ENCODE assay signal across 12 cellular contexts in genomic region chr21:25569711-25570110, GRCh38. TPM values are rescaled to one million over a fixed set of nuclear protein-coding genes. Genes with fewer than 3 reads are reported as not detected.
A peak's percentile ranks its signal among the peaks of the same experiment; 100 is the strongest.
DNase-seq lines count a peak whose midpoint lies in the region; ATAC-seq and TF ChIP-seq lines count a peak whose summit lies in the region.
"Had no signal": no experiment of that assay in that cellular context is flagged by ENCODE, and none has a peak within 500 bp of the region (broad histone marks: within the 10 kb centered on the region; RNA-seq: fewer than 3 reads in every experiment).

No MANE protein-coding gene starts in this region.

- ATAC-seq in stimulated activated naive CD8-positive, alpha-beta T cell treated with anti-CD3 and anti-CD28 coated beads, Interleukin-15, Interleukin-2, amounts not matched to agents 100 U/mL and 50 U/mL, for 24 hours: no peak
- ATAC-seq in activated naive CD8-positive, alpha-beta T cell treated with anti-CD3 and anti-CD28 coated beads, Interleukin-2, amount 10 ng/mL, durations not matched to agents 7 days and 5 days (ENCODE audit: low read depth): no peak
- no peak for ATAC-seq in stimulated activated naive CD8-positive, alpha-beta T cell treated with anti-CD3 and anti-CD28 coated beads, Interleukin-15, amount 100 ng/mL, for 72 hours
- ATAC-seq in GM21447 (IDR thresholded peaks at IDR 0.05; ENCODE audit: unreplicated experiment): no peak
- ATAC-seq: foreskin keratinocyte had no signal

- POLR2A ChIA-PET in activated naive CD8-positive, alpha-beta T cell treated with anti-CD3 and anti-CD28 coated beads, Interleukin-2, amount 10 ng/mL, durations not matched to agents 7 days and 5 days (lab: Charles Lee): no interaction called here

- peak overlapping the region; percentile 100 for H3K27ac Mint-ChIP-seq in stimulated activated naive CD8-positive, alpha-beta T cell treated with anti-CD3 and anti-CD28 coated beads, Interleukin-15, Interleukin-2, amounts not matched to agents 100 ng/mL and 50 ng/mL, for 24 hours
- H3K27ac Mint-ChIP-seq in IgD-negative memory B cell: peak overlapping the region; percentile 11 to 84 (median 33)
- H3K27ac Mint-ChIP-seq in activated naive CD8-positive, alpha-beta T cell treated with anti-CD3 and anti-CD28 coated beads, Interleukin-2, amount 10 ng/mL, durations not matched to agents 7 days and 5 days: peak overlapping the region; percentile 53
- H3K27ac Mint-ChIP-seq in stimulated activated naive CD8-positive, alpha-beta T cell treated with anti-CD3 and anti-CD28 coated beads, Interleukin-15, amount 100 ng/mL, for 72 hours: peak overlapping the region; percentile 0 to 36
- H3K27ac Mint-ChIP-seq in mesothelial cell of epicardium: no peak overlapping the region
- H3K27ac Mint-ChIP-seq: H9 had no signal

- H3K4me1 Mint-ChIP-seq in stimulated activated naive CD8-positive, alpha-beta T cell treated with anti-CD3 and anti-CD28 coated beads, Interleukin-15, Interleukin-2, amounts not matched to agents 100 ng/mL and 50 ng/mL, for 24 hours (ENCODE audit: low read depth): peaks cover 82% of the 10 kb centered on the region
- H3K4me1 Mint-ChIP-seq in IgD-negative memory B cell (peaks cover 63 to 72% (median 65%) of the 10 kb centered on the region in 3 donors), mesothelial cell of epicardium (peaks cover 17% of the 10 kb centered on the region)
- peaks cover 62% of the 10 kb centered on the region for H3K4me1 Mint-ChIP-seq in activated naive CD8-positive, alpha-beta T cell treated with anti-CD3 and anti-CD28 coated beads, Interleukin-2, amount 10 ng/mL, durations not matched to agents 7 days and 5 days
- peaks cover 51% of the 10 kb centered on the region for H3K4me1 Mint-ChIP-seq in stimulated activated naive CD8-positive, alpha-beta T cell treated with anti-CD3 and anti-CD28 coated beads, Interleukin-15, amount 100 ng/mL, for 72 hours

- no peaks in the 10 kb centered on the region for H3K27me3 Mint-ChIP-seq in stimulated activated naive CD8-positive, alpha-beta T cell treated with anti-CD3 and anti-CD28 coated beads, Interleukin-15, Interleukin-2, amounts not matched to agents 100 ng/mL and 50 ng/mL, for 24 hours
- H3K27me3 Mint-ChIP-seq in IgD-negative memory B cell (no peaks in the 10 kb centered on the region), mesothelial cell of epicardium (ENCODE audit: low read depth) (no peaks in the 10 kb centered on the region)
- no peaks in the 10 kb centered on the region for H3K27me3 Mint-ChIP-seq in activated naive CD8-positive, alpha-beta T cell treated with anti-CD3 and anti-CD28 coated beads, Interleukin-2, amount 10 ng/mL, durations not matched to agents 7 days and 5 days
- H3K27me3 Mint-ChIP-seq in stimulated activated naive CD8-positive, alpha-beta T cell treated with anti-CD3 and anti-CD28 coated beads, Interleukin-15, amount 100 ng/mL, for 72 hours: no peaks in the 10 kb centered on the region

- peaks cover 98% of the 10 kb centered on the region for H3K36me3 Mint-ChIP-seq in stimulated activated naive CD8-positive, alpha-beta T cell treated with anti-CD3 and anti-CD28 coated beads, Interleukin-15, Interleukin-2, amounts not matched to agents 100 ng/mL and 50 ng/mL, for 24 hours (ENCODE audit: low read depth)
- H3K36me3 Mint-ChIP-seq in IgD-negative memory B cell (no peaks in the 10 kb centered on the region), mesothelial cell of epicardium (peaks cover 8% of the 10 kb centered on the region)
- peaks cover 31% of the 10 kb centered on the region for H3K36me3 Mint-ChIP-seq in activated naive CD8-positive, alpha-beta T cell treated with anti-CD3 and anti-CD28 coated beads, Interleukin-2, amount 10 ng/mL, durations not matched to agents 7 days and 5 days

- no peak for DNase-seq in stimulated activated naive CD8-positive, alpha-beta T cell treated with anti-CD3 and anti-CD28 coated beads, Interleukin-15, Interleukin-2, amounts not matched to agents 100 U/mL and 50 U/mL, for 24 hours
- DNase-seq in activated naive CD8-positive, alpha-beta T cell treated with anti-CD3 and anti-CD28 coated beads, Interleukin-2, amount 10 ng/mL, durations not matched to agents 7 days and 5 days: no peak
- no peak for DNase-seq in stimulated activated naive CD8-positive, alpha-beta T cell treated with anti-CD3 and anti-CD28 coated beads, Interleukin-15, amount 100 ng/mL, for 72 hours
- DNase-seq in activated gamma-delta T cell (lab: John Stamatoyannopoulos, UW) (no peak), mesothelial cell of epicardium (ENCODE audit: low spot score in 2 of 2, unreplicated experiment in 2 of 2) (no peak)
- DNase-seq: foreskin keratinocyte, H9, NCI-H1417 treated with DMSO at 0.1 percent for 48 hours, transverse colon had no signal

- H3K9me3 Mint-ChIP-seq in stimulated activated naive CD8-positive, alpha-beta T cell treated with anti-CD3 and anti-CD28 coated beads, Interleukin-15, Interleukin-2, amounts not matched to agents 100 ng/mL and 50 ng/mL, for 24 hours: no peaks in the 10 kb centered on the region
- H3K9me3 Mint-ChIP-seq in IgD-negative memory B cell: no peaks in the 10 kb centered on the region
- no peaks in the 10 kb centered on the region for H3K9me3 Mint-ChIP-seq in activated naive CD8-positive, alpha-beta T cell treated with anti-CD3 and anti-CD28 coated beads, Interleukin-2, amount 10 ng/mL, durations not matched to agents 7 days and 5 days
- H3K9me3 Mint-ChIP-seq in stimulated activated naive CD8-positive, alpha-beta T cell treated with anti-CD3 and anti-CD28 coated beads, Interleukin-15, amount 100 ng/mL, for 72 hours: no peaks in the 10 kb centered on the region
- H3K9me3 Mint-ChIP-seq in mesothelial cell of epicardium: no peaks in the 10 kb centered on the region
- H3K9me3 Mint-ChIP-seq: H9 had no signal

- peak overlapping the region; percentile 90 for H3K4me3 Mint-ChIP-seq in stimulated activated naive CD8-positive, alpha-beta T cell treated with anti-CD3 and anti-CD28 coated beads, Interleukin-15, Interleukin-2, amounts not matched to agents 100 ng/mL and 50 ng/mL, for 24 hours
- H3K4me3 Mint-ChIP-seq in IgD-negative memory B cell (peak overlapping the region; percentile 30 to 89 (median 66)), mesothelial cell of epicardium (no peak overlapping the region)
- H3K4me3 Mint-ChIP-seq in activated naive CD8-positive, alpha-beta T cell treated with anti-CD3 and anti-CD28 coated beads, Interleukin-2, amount 10 ng/mL, durations not matched to agents 7 days and 5 days: peak overlapping the region; percentile 34
- peak overlapping the region; percentile 73 to 84 for H3K4me3 Mint-ChIP-seq in stimulated activated naive CD8-positive, alpha-beta T cell treated with anti-CD3 and anti-CD28 coated beads, Interleukin-15, amount 100 ng/mL, for 72 hours
- H3K4me3 Mint-ChIP-seq: H9 had no signal

- TF ChIP-seq CTCF in mesothelial cell of epicardium (IDR thresholded peaks at IDR 0.05; ENCODE audit: unreplicated experiment): no peak

RNA-seq across cellular contexts. Expression of gene MRPL39, which starts 37.6 kb away (rescaled TPM):
- 36.8 TPM for polyA plus RNA-seq in IgD-negative memory B cell
- 10 to 100 TPM; 34.1 to 34.2 TPM for total RNA-seq in activated naive CD8-positive, alpha-beta T cell treated with anti-CD3 and anti-CD28 coated beads, Interleukin-2, amount 10 ng/mL, durations not matched to agents 7 days and 5 days
- total RNA-seq in mesothelial cell of epicardium: 21.4 to 26.4 TPM (median 23.8 TPM) in 3 replicates
